In genomic region chrX:133045986-133046385, GRCh38 we compare ENCODE assay signal across 2 cellular contexts.
TF ChIP-seq lines count a peak whose summit lies in the region.

No MANE protein-coding gene starts in this region.

TF ChIP-seq in GM23338, 12 proteins besides CTCF, POLR2A, EP300 and RAD21:
- TF ChIP-seq CREB1 (CRISPR knock-in tag; IDR thresholded peaks at IDR 0.05; ENCODE audit: low read depth) (no peak), ZNF114 (CRISPR knock-in tag; IDR thresholded peaks at IDR 0.05) (no peak), STAT1 (IDR thresholded peaks at IDR 0.05; ENCODE audit: unreplicated experiment) (no peak), JUNB (IDR thresholded peaks at IDR 0.05; ENCODE audit: unreplicated experiment) (no peak), ZNF462 (CRISPR knock-in tag; IDR thresholded peaks at IDR 0.05) (no peak), NANOG (IDR thresholded peaks at IDR 0.05; ENCODE audit: borderline replicate concordance) (no peak), ETS1 (IDR thresholded peaks at IDR 0.05) (no peak), REST (IDR thresholded peaks at IDR 0.05; ENCODE audit: unreplicated experiment) (no peak), EZH2 (IDR thresholded peaks at IDR 0.05; ENCODE audit: low read depth, unreplicated experiment) (no peak), EZH2phosphoT487 (IDR thresholded peaks at IDR 0.05; ENCODE audit: unreplicated experiment) (no peak), ZNF331 (CRISPR knock-in tag; IDR thresholded peaks at IDR 0.05; ENCODE audit: low read depth) (no peak), POLR2AphosphoS5 (IDR thresholded peaks at IDR 0.05; ENCODE audit: low read depth) (no peak)
TF ChIP-seq in GM23338: peak in this region for 0.

TF ChIP-seq in endothelial cell of umbilical vein, 7 proteins besides CTCF, POLR2A, EP300 and RAD21 (continued from another document):
- TF ChIP-seq FOS (IDR thresholded peaks at IDR 0.05; ENCODE audit: borderline replicate concordance, insufficient read depth, low read length) (no peak), JUN (IDR thresholded peaks at IDR 0.05; ENCODE audit: borderline replicate concordance, insufficient read depth, insufficient read length, low read depth) (no peak), MYC (IDR thresholded peaks at IDR 0.05; ENCODE audit: low read depth, low read length) (no peak), POLR2AphosphoS5 (IDR thresholded peaks at IDR 0.05; ENCODE audit: insufficient read depth, low read depth, low read length) (no peak), MAX (IDR thresholded peaks at IDR 0.05; ENCODE audit: insufficient read depth, insufficient read length) (no peak), GATA2 (IDR thresholded peaks at IDR 0.05; ENCODE audit: insufficient read depth, insufficient read length, low read depth, low read length) (no peak)
TF ChIP-seq in endothelial cell of umbilical vein: peak in this region for 0.
